ENCODE assay signal across 1 cellular context in the genomic region with DNA sequence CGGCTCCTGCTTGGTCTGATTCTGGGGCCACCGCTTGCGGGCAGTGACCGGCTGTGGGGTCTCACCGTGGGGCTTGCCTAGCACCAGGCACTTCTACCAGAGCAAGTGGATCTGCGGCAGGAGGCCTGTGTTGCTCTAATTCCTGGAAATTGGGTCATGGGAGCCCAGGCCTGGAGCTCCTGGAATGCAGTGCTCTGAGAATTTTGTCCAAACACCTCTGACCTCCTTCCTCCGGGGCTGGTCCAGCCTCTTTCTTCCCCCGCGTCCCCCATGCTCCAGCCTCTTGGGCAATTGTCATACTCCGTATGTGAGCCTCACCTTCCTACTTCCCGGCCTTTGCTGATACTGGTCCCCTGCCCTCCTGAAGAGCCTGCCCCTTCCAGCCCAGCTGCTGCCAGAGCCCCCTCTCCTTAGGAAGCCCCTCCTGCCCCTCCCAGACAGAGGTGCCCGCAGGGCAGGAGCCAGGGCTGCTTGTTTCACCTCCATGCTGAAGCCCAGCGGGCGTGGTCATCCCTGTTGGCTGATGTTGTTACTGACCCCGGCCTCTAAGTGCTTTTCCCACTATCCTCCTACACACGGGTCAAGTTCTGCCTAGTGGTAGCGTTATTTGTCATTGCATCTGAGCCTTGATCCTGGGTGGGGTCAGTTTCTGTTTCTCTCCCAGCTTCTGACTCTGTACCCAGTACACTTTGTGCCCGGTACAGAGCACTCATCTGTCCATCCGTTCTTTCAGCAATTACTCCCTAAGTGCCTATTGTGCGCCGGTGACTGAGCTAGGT.
TF ChIP-seq lines count a peak whose summit lies in the region.

No MANE protein-coding gene starts in this region.

TF ChIP-seq in K562, 482 proteins besides CTCF, POLR2A, EP300 and RAD21:
- TF ChIP-seq ILF3 (IDR thresholded peaks at IDR 0.05; ENCODE audit: borderline replicate concordance): no peak
- TF ChIP-seq HNRNPUL1 (IDR thresholded peaks at IDR 0.05; ENCODE audit: low read length): no peak
- no peak for TF ChIP-seq ZNF436 (CRISPR knock-in tag; IDR thresholded peaks at IDR 0.05)
- TF ChIP-seq, protein P1, sequence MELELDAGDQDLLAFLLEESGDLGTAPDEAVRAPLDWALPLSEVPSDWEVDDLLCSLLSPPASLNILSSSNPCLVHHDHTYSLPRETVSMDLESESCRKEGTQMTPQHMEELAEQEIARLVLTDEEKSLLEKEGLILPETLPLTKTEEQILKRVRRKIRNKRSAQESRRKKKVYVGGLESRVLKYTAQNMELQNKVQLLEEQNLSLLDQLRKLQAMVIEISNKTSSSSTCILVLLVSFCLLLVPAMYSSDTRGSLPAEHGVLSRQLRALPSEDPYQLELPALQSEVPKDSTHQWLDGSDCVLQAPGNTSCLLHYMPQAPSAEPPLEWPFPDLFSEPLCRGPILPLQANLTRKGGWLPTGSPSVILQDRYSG (tag; conservative IDR thresholded peaks at IDR 0.05; ENCODE audit: low read depth): no peak
- TF ChIP-seq ZNF696 (CRISPR knock-in tag; conservative IDR thresholded peaks at IDR 0.05): no peak
- peak; percentile 18; the same call in 1 of the 2 replicates for TF ChIP-seq ZBTB7A (IDR thresholded peaks at IDR 0.05; ENCODE audit: borderline replicate concordance, control insufficient read depth, low read depth, low read length)
- TF ChIP-seq NR2C2 (CRISPR knock-in tag; IDR thresholded peaks at IDR 0.05): no peak
- TF ChIP-seq NR2C2 (tag; IDR thresholded peaks at IDR 0.05): peak; percentile 21; the same call in 1 of the 2 replicates
- TF ChIP-seq, protein P2, sequence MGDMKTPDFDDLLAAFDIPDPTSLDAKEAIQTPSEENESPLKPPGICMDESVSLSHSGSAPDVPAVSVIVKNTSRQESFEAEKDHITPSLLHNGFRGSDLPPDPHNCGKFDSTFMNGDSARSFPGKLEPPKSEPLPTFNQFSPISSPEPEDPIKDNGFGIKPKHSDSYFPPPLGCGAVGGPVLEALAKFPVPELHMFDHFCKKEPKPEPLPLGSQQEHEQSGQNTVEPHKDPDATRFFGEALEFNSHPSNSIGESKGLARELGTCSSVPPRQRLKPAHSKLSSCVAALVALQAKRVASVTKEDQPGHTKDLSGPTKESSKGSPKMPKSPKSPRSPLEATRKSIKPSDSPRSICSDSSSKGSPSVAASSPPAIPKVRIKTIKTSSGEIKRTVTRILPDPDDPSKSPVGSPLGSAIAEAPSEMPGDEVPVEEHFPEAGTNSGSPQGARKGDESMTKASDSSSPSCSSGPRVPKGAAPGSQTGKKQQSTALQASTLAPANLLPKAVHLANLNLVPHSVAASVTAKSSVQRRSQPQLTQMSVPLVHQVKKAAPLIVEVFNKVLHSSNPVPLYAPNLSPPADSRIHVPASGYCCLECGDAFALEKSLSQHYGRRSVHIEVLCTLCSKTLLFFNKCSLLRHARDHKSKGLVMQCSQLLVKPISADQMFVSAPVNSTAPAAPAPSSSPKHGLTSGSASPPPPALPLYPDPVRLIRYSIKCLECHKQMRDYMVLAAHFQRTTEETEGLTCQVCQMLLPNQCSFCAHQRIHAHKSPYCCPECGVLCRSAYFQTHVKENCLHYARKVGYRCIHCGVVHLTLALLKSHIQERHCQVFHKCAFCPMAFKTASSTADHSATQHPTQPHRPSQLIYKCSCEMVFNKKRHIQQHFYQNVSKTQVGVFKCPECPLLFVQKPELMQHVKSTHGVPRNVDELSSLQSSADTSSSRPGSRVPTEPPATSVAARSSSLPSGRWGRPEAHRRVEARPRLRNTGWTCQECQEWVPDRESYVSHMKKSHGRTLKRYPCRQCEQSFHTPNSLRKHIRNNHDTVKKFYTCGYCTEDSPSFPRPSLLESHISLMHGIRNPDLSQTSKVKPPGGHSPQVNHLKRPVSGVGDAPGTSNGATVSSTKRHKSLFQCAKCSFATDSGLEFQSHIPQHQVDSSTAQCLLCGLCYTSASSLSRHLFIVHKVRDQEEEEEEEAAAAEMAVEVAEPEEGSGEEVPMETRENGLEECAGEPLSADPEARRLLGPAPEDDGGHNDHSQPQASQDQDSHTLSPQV (IDR thresholded peaks at IDR 0.05): 0 out of 2 replicates have a peak, but pooled peaks have one; percentile 21
- TF ChIP-seq ZNF589 (CRISPR knock-in tag; IDR thresholded peaks at IDR 0.05; ENCODE audit: low read depth): no peak
- no peak for TF ChIP-seq MECOM (CRISPR knock-in tag; IDR thresholded peaks at IDR 0.05)
- TF ChIP-seq RBBP5 (IDR thresholded peaks at IDR 0.05; ENCODE audit: borderline replicate concordance, insufficient read depth, low read length, poor library complexity, severe bottlenecking): peak; percentile 43
- TF ChIP-seq CBFA2T3 (IDR thresholded peaks at IDR 0.05): 0 out of 2 replicates have a peak, but pooled peaks have one; percentile 6
